Comparison of ENCODE assay signal across 1 cellular context in the genomic region with DNA sequence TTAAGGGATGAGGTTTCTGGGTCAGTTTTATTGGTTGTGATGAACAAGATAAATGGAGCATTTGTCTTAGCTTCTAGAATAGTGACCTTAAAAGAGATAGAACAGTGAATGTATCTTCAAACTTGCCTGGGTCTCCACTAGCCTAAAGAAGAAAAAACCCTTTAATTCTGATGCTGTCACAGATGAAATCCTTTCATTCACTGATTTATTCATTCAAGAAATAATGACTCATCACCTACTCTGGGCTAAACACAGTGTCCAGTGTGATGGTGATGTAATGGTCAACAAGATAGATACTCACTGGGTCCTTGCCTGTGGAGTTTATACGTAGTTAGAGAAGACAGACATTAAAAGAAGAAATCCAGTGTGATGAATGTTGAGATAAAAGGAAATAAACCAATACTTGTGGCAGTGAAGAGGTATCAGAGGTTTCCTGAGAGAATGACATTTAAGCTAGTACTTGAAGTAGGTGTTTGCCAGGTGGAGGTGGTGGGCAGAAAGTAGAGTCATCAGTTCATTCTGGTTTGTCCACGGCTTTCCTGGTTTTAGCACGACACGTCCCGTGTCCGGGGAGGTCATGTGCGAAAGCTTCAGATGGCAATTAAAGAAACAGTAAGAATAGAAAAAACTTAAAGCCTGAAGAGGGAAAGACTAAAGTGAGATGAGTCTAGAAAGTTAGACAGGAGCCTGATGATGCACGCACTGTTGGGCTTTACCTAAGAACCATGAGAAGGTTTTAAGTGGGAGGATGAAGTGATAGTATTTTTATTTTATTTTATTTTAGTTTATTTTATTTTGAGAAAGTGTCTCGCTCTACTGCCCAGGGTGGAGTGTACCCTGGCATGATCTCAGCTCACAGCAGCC.
TF ChIP-seq lines count a peak whose summit lies in the region.

No MANE protein-coding gene starts in this region.

TF ChIP-seq in HepG2, 621 proteins besides CTCF, POLR2A, EP300 and RAD21:
- TF ChIP-seq, protein P1, sequence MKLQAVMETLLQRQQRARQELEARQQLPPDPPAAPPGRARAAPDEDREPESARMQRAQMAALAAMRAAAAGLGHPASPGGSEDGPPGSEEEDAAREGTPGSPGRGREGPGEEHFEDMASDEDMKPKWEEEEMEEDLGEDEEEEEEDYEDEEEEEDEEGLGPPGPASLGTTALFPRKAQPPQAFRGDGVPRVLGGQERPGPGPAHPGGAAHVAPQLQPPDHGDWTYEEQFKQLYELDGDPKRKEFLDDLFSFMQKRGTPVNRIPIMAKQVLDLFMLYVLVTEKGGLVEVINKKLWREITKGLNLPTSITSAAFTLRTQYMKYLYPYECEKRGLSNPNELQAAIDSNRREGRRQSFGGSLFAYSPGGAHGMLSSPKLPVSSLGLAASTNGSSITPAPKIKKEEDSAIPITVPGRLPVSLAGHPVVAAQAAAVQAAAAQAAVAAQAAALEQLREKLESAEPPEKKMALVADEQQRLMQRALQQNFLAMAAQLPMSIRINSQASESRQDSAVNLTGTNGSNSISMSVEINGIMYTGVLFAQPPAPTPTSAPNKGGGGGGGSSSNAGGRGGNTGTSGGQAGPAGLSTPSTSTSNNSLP (IDR thresholded peaks at IDR 0.05; ENCODE audit: low read depth, low read length): peak; percentile 31; the same call in 1 of the 2 replicates
- TF ChIP-seq SNAI1 (CRISPR knock-in tag; IDR thresholded peaks at IDR 0.05; ENCODE audit: borderline replicate concordance): no peak
- TF ChIP-seq, protein P2, sequence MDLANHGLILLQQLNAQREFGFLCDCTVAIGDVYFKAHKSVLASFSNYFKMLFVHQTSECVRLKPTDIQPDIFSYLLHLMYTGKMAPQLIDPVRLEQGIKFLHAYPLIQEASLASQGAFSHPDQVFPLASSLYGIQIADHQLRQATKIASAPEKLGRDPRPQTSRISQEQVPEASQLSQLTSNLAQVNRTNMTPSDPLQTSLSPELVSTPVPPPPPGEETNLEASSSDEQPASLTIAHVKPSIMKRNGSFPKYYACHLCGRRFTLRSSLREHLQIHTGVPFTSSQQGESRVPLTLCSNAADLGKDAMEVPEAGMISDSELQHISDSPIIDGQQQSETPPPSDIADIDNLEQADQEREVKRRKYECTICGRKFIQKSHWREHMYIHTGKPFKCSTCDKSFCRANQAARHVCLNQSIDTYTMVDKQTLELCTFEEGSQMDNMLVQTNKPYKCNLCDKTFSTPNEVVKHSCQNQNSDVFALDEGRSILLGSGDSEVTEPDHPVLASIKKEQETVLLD (CRISPR knock-in tag; IDR thresholded peaks at IDR 0.05; ENCODE audit: low read depth): no peak
- no peak for TF ChIP-seq ZNF10 (CRISPR knock-in tag; IDR thresholded peaks at IDR 0.05; ENCODE audit: borderline replicate concordance, low read depth)
- peak; percentile 54 for TF ChIP-seq CREB1 (IDR thresholded peaks at IDR 0.05)
- 0 out of 2 replicates have a peak, but pooled peaks have one; percentile 24 for TF ChIP-seq CREB1 (CRISPR knock-in tag; IDR thresholded peaks at IDR 0.05)
- no peak for TF ChIP-seq ZNF225 (CRISPR knock-in tag; IDR thresholded peaks at IDR 0.05)
- TF ChIP-seq ATF7 (IDR thresholded peaks at IDR 0.05): peak; percentile 50
- TF ChIP-seq ATF7 (CRISPR knock-in tag; IDR thresholded peaks at IDR 0.05): no peak
- TF ChIP-seq CEBPG (CRISPR knock-in tag; IDR thresholded peaks at IDR 0.05): 0 out of 2 replicates have a peak, but pooled peaks have one; percentile 5
- TF ChIP-seq FOSL2 (CRISPR knock-in tag; IDR thresholded peaks at IDR 0.05): peak; percentile 60; the same call in 1 of the 2 replicates
- 0 out of 2 replicates have a peak, but pooled peaks have one; percentile 21 for TF ChIP-seq KMT2B (CRISPR knock-in tag; IDR thresholded peaks at IDR 0.05)
